Comparison of ENCODE assay signal across 21 cellular contexts in genomic region chr12:58009355-58009754, GRCh38.
DNase-seq lines count a peak whose midpoint lies in the region; ATAC-seq and TF ChIP-seq lines count a peak whose summit lies in the region.
"Had no signal": no experiment of that assay in that cellular context is flagged by ENCODE, and none has a peak within 500 bp of the region (broad histone marks: within the 10 kb centered on the region; RNA-seq: fewer than 3 reads in every experiment).

No MANE protein-coding gene starts in this region.

- peaks cover 12% of the 10 kb centered on the region for H3K27me3 Mint-ChIP-seq in osteocyte (ENCODE audit: unreplicated experiment)

- H3K9me3 ChIP-seq in adipocyte (ENCODE audit: control insufficient read depth, low read length) = no peaks in the 10 kb centered on the region
- H3K9me3 ChIP-seq: MG63, SK-N-SH had no signal

- DNase-seq in NCI-H1694 (lab: John Stamatoyannopoulos, UW) (peak; percentile 2), NCI-H1694 treated with DMSO at 0.1 percent for 48 hours (lab: John Stamatoyannopoulos, UW) (no peak), adipocyte (ENCODE audit: low read depth) (peak; percentile 72), epidermal melanocyte (ENCODE audit: insufficient read length, low spot score) (peak; percentile 44), osteocyte (ENCODE audit: extremely low spot score, unreplicated experiment) (no peak), SKM-1 (lab: John Stamatoyannopoulos, UW; ENCODE audit: unreplicated experiment) (no peak)
- no peak for DNase-seq in stimulated activated CD4-positive, alpha-beta T cell treated with anti-CD3 and anti-CD28 coated beads, Interleukin-2, amount 100 ng/mL, for 24 hours
- DNase-seq: DND-41, Kasumi-1, MG63, NCI-H1417, NCI-H187 treated with DMSO at 0.1 percent for 48 hours, NCI-H2227 treated with DMSO at 0.1 percent for 48 hours, NCI-H510A treated with DMSO at 0.1 percent for 48 hours, NCI-H748 treated with DMSO at 0.1 percent for 48 hours, PC-9, SHP77 treated with DMSO at 0.1 percent for 48 hours, SK-N-SH had no signal

- no peak overlapping the region for H3K4me3 ChIP-seq in adipocyte (ENCODE audit: low read length)
- H3K4me3 ChIP-seq: MG63, PC-9 had no signal

- H3K27me3 ChIP-seq in adipocyte (replicated peaks; ENCODE audit: control insufficient read depth, insufficient read depth, low read length) = no peaks in the 10 kb centered on the region
- H3K27me3 ChIP-seq: MG63 had no signal

- no peak overlapping the region for H3K4me3 Mint-ChIP-seq in osteocyte (ENCODE audit: unreplicated experiment)
- H3K4me3 Mint-ChIP-seq: B cell, CD14-positive monocyte had no signal

- H3K4me1 Mint-ChIP-seq in osteocyte (ENCODE audit: unreplicated experiment) = peaks cover 3% of the 10 kb centered on the region
- H3K4me1 Mint-ChIP-seq: B cell, CD14-positive monocyte had no signal

- H3K36me3 Mint-ChIP-seq in osteocyte (ENCODE audit: unreplicated experiment) = no peaks in the 10 kb centered on the region
- H3K36me3 Mint-ChIP-seq: CD14-positive monocyte had no signal

- H3K4me1 ChIP-seq in adipocyte (ENCODE audit: control insufficient read depth, insufficient read depth, low read length) = no peaks in the 10 kb centered on the region

- peak overlapping the region; percentile 27 for H3K27ac Mint-ChIP-seq in osteocyte (ENCODE audit: unreplicated experiment)
- H3K27ac Mint-ChIP-seq: B cell, CD14-positive monocyte had no signal

- no peaks in the 10 kb centered on the region for H3K9me3 Mint-ChIP-seq in osteocyte (ENCODE audit: unreplicated experiment)

- no peaks in the 10 kb centered on the region for H3K36me3 ChIP-seq in adipocyte (ENCODE audit: control insufficient read depth, insufficient read depth, low read length, severe bottlenecking)
- H3K36me3 ChIP-seq: MG63 had no signal

- ATAC-seq in HG03378 (IDR thresholded peaks at IDR 0.05; ENCODE audit: unreplicated experiment) = no peak

- H3K9ac ChIP-seq in adipocyte (ENCODE audit: low read length) = no peak overlapping the region
- H3K9ac ChIP-seq: SK-N-SH had no signal

- no peak for TF ChIP-seq CTCF in osteocyte (IDR thresholded peaks at IDR 0.05)

Comparison
In these comparisons a context has a peak if more than half of its experiments do, and no peak if none do; other contexts are left out.
1. DNase-seq: peak in NCI-H1694 (single experiment), adipocyte (single experiment) and epidermal melanocyte (single experiment); none in NCI-H1694 treated with DMSO at 0.1 percent for 48 hours (single experiment), osteocyte (single experiment), SKM-1 (single experiment) and stimulated activated CD4-positive, alpha-beta T cell treated with anti-CD3 and anti-CD28 coated beads, Interleukin-2, amount 100 ng/mL, for 24 hours (0 of 2).